In genomic region chr12:78802593-78802992, GRCh38 we compare ENCODE assay signal across 14 cellular contexts.
DNase-seq lines count a peak whose midpoint lies in the region; ATAC-seq, FAIRE-seq and TF ChIP-seq lines count a peak whose summit lies in the region.
"Had no signal": no experiment of that assay in that cellular context is flagged by ENCODE, and none has a peak within 500 bp of the region (broad histone marks: within the 10 kb centered on the region; RNA-seq: fewer than 3 reads in every experiment).

No MANE protein-coding gene starts in this region.

- no peaks in the 10 kb centered on the region for H3K4me1 ChIP-seq in right atrium auricular region
- H3K4me1 ChIP-seq: testis had no signal

- in situ Hi-C loops in ACHN (cut with HindIII; ENCODE audit: low pct_ligation_motif_present, low pct_unique_long_range_greater_than_20kb, low sequenced_read_pairs): no loop called here

- no peaks in the 10 kb centered on the region for H3K27me3 Mint-ChIP-seq in naive thymus-derived CD8-positive, alpha-beta T cell
- H3K27me3 Mint-ChIP-seq: activated CD4-positive, alpha-beta T cell treated with anti-CD3 and anti-CD28 coated beads for 36 hours had no signal

- ATAC-seq in naive thymus-derived CD8-positive, alpha-beta T cell: no peak
- ATAC-seq in GM18502 (IDR thresholded peaks at IDR 0.05; ENCODE audit: poor library complexity, unreplicated experiment): no peak
- ATAC-seq: activated CD4-positive, alpha-beta T cell treated with anti-CD3 and anti-CD28 coated beads for 36 hours; GM12878 had no signal

- no peaks in the 10 kb centered on the region for H3K36me3 Mint-ChIP-seq in naive thymus-derived CD8-positive, alpha-beta T cell

- peaks cover 0 to 6% (median 0%) of the 10 kb centered on the region in 9 donors for H3K9me3 Mint-ChIP-seq in naive thymus-derived CD8-positive, alpha-beta T cell

- H3K4me3 Mint-ChIP-seq in naive thymus-derived CD8-positive, alpha-beta T cell: no peak overlapping the region
- H3K4me3 Mint-ChIP-seq: activated CD4-positive, alpha-beta T cell treated with anti-CD3 and anti-CD28 coated beads for 36 hours had no signal

- H3K4me1 Mint-ChIP-seq in naive thymus-derived CD8-positive, alpha-beta T cell: no peaks in the 10 kb centered on the region
- H3K4me1 Mint-ChIP-seq: activated CD4-positive, alpha-beta T cell treated with anti-CD3 and anti-CD28 coated beads for 36 hours had no signal

- no peak overlapping the region for H3K4me3 ChIP-seq in right atrium auricular region
- H3K4me3 ChIP-seq: GM12878, SK-N-MC, testis had no signal

- no peaks in the 10 kb centered on the region for H3K27me3 ChIP-seq in right atrium auricular region
- H3K27me3 ChIP-seq: testis had no signal

- no peak for TF ChIP-seq POLR2A in H54 (IDR thresholded peaks at IDR 0.05; ENCODE audit: low read depth, low read length)

- H3K27ac Mint-ChIP-seq in naive thymus-derived CD8-positive, alpha-beta T cell: no peak overlapping the region
- H3K27ac Mint-ChIP-seq: activated CD4-positive, alpha-beta T cell treated with anti-CD3 and anti-CD28 coated beads for 36 hours had no signal

- POLR2A ChIA-PET in naive thymus-derived CD8-positive, alpha-beta T cell (lab: Charles Lee): no interaction called here

- H3K27ac ChIP-seq in right atrium auricular region: no peak overlapping the region
- H3K27ac ChIP-seq: C4-2B, SK-N-MC, testis had no signal

- H3K36me3 ChIP-seq in right atrium auricular region: no peaks in the 10 kb centered on the region

- no peak for TF ChIP-seq CTCF in right atrium auricular region (IDR thresholded peaks at IDR 0.05)

- H3K9me3 ChIP-seq in right atrium auricular region: no peaks in the 10 kb centered on the region
- H3K9me3 ChIP-seq: testis had no signal

- peak; percentile 95 for FAIRE-seq in H54 (lab: Jason Lieb, UNC)
- FAIRE-seq: colon, GM12878 had no signal

- peak; percentile 42 for DNase-seq in ACHN
- DNase-seq in H54 (ENCODE audit: insufficient read length, low spot score): peak; percentile 41
- peak; percentile 29 for DNase-seq in SW480 (ENCODE audit: low spot score)
- DNase-seq in foreskin melanocyte: peak; percentile 45
- no peak for DNase-seq in naive thymus-derived CD8-positive, alpha-beta T cell
- no peak for DNase-seq in GF-D8 (lab: John Stamatoyannopoulos, UW)
- no peak for DNase-seq in right atrium auricular region (ENCODE audit: low spot score)
- DNase-seq: activated CD4-positive, alpha-beta T cell treated with anti-CD3 and anti-CD28 coated beads for 36 hours; testis had no signal

Comparison
In these comparisons a context has a peak if more than half of its experiments do, and no peak if none do; other contexts are left out.
1. DNase-seq: peak in ACHN (single experiment), H54 (single experiment), SW480 (single experiment) and foreskin melanocyte (single experiment); none in naive thymus-derived CD8-positive, alpha-beta T cell (0 of 10), GF-D8 (single experiment) and right atrium auricular region (single experiment).